ENCODE assay signal across 18 cellular contexts in the genomic region with DNA sequence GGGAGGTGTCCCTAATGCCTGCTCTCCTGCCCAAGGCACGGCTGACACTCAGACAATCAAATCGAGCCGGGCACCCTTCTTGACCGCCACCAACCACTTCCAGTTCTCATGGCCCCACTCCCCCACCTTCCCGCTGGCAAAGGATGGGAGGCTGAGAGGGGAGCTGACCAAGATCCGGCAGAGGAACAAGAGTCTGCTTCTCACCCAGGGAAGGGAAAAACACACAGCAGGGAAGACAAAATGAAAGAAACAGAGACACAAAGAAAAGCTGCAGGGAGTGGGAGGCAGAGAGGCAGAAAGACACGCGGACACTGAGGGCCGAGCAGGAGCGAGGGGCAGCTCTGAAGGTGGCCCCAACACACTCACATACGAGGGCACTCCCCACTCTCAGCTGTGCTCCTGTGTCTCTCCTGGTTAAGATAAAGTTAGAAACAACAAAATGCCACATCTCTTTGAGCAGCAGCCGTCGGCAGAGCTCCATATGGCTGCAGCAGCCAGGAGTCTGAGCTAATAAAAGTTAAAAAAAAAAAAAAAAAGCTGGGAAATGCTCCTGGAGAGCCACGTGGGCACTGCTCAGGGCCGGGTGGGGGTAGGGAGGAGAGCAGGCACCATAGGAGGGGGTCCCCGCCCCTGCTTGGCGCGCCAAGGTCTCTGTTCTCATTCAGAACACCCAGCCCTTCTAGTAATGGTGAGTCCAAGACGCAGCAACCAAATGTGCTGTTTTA. TPM values are rescaled to one million over a fixed set of nuclear protein-coding genes. Genes with fewer than 3 reads are reported as not detected.
DNase-seq lines count a peak whose midpoint lies in the region; ATAC-seq and TF ChIP-seq lines count a peak whose summit lies in the region.
"Had no signal": no experiment of that assay in that cellular context is flagged by ENCODE, and none has a peak within 500 bp of the region (broad histone marks: within the 10 kb centered on the region; RNA-seq: fewer than 3 reads in every experiment).

No MANE protein-coding gene starts in this region.

- in situ Hi-C loops in gastrocnemius medialis (cut with MboI; ENCODE audit: low sequenced_read_pairs in 4 of 4) = no loop called here

- H3K9ac ChIP-seq in endodermal cell (ENCODE audit: extremely low read depth, low read length, poor library complexity, severe bottlenecking) (no peak overlapping the region), neuronal stem cell (ENCODE audit: low read depth, low read length, poor library complexity) (no peak overlapping the region)

- no peak overlapping the region for H2BK12ac ChIP-seq in neuronal stem cell (ENCODE audit: low read length)

- no peak overlapping the region for H4K91ac ChIP-seq in neuronal stem cell (ENCODE audit: low read depth, low read length, poor library complexity)

- DNase-seq in NCI-H2171 (lab: John Stamatoyannopoulos, UW) = peak; percentile 76
- DNase-seq in endodermal cell = peak; percentile 80
- no peak for DNase-seq in neuronal stem cell (ENCODE audit: low spot score)
- DNase-seq in cardiac septum (ENCODE audit: low spot score) = no peak
- no peak for DNase-seq in gastrocnemius medialis
- DNase-seq: activated CD4-positive, CD25-positive, alpha-beta regulatory T cell; activated CD8-positive, alpha-beta memory T cell treated with anti-CD3 and anti-CD28 coated beads, Interleukin-2, amount 50 U/mL, for 4 hours; activated naive CD4-positive, alpha-beta T cell treated with anti-CD3 and anti-CD28 coated beads, Interleukin-2, amount 50 U/mL, for 16 hours; AML-193; cerebellar nuclear complex; DMS53; esophagus squamous epithelium; thyroid gland had no signal

- ATAC-seq in gastrocnemius medialis = no peak
- no peak for ATAC-seq in GM18858 (IDR thresholded peaks at IDR 0.05; ENCODE audit: unreplicated experiment)
- no peak for ATAC-seq in HG03571 (IDR thresholded peaks at IDR 0.05; ENCODE audit: unreplicated experiment)

- peaks cover 12% of the 10 kb centered on the region for H3K27me3 Mint-ChIP-seq in endodermal cell (ENCODE audit: insufficient read depth)

- H3K4me2 ChIP-seq in neuronal stem cell (ENCODE audit: insufficient read depth, low read length, poor library complexity, severe bottlenecking) = no peak overlapping the region

- intact Hi-C loops in cardiac septum (cut with DNase I) = no loop called here
- intact Hi-C loops in gastrocnemius medialis (cut with DNase I; ENCODE audit: low total_unique reads) = loop anchor here (5.0 kb wide), 1 partner anchor 42 kb away; no protein-coding TSS in a partner anchor

- H2AFZ ChIP-seq in neuronal stem cell (ENCODE audit: low read length) = peak overlapping the region; percentile 76

- 42 to 51% methylated on average over 6 to 18 of the region's 19 CpGs for WGBS in endodermal cell (ENCODE audit: insufficient coverage in 1 of 2, insufficient read length in 1 of 2), 2 experiments
- no CpG with 5 or more reads among the region's 19 CpGs for WGBS in neuronal stem cell (ENCODE audit: extremely low coverage in 2 of 2, insufficient read length in 2 of 2, insufficient replicate concordance in 1 of 2), 2 donors

- peaks cover 38% of the 10 kb centered on the region for H3K4me1 Mint-ChIP-seq in endodermal cell
- H3K4me1 Mint-ChIP-seq: memory B cell had no signal

- no peaks in the 10 kb centered on the region for H3K27me3 ChIP-seq in endodermal cell (ENCODE audit: control insufficient read depth, insufficient read depth, low read length, poor library complexity, severe bottlenecking)
- peaks cover 0 to 2% (median 0%) of the 10 kb centered on the region in 3 experiments for H3K27me3 ChIP-seq in neuronal stem cell (ENCODE audit: control insufficient read depth in 3 of 3, insufficient read depth in 3 of 3, low read depth in 1 of 3, low read length in 3 of 3)
- no peaks in the 10 kb centered on the region for H3K27me3 ChIP-seq in gastrocnemius medialis
- H3K27me3 ChIP-seq: ovary, thyroid gland had no signal

- H2BK15ac ChIP-seq in neuronal stem cell (ENCODE audit: low read length) = no peak overlapping the region

- H3K9me3 Mint-ChIP-seq in endodermal cell = no peaks in the 10 kb centered on the region
- H3K9me3 Mint-ChIP-seq: memory B cell had no signal

- H4K8ac ChIP-seq in neuronal stem cell (ENCODE audit: low read depth, low read length) = no peak overlapping the region

- no peak overlapping the region for H2AK5ac ChIP-seq in neuronal stem cell (ENCODE audit: low read depth, low read length)

- no peak for TF ChIP-seq POLR2A in gastrocnemius medialis (IDR thresholded peaks at IDR 0.05)

- H3K4ac ChIP-seq in neuronal stem cell (ENCODE audit: low read length) = no peak overlapping the region

- peak overlapping the region; percentile 40 for H3K4me3 Mint-ChIP-seq in endodermal cell
- H3K4me3 Mint-ChIP-seq: memory B cell had no signal

- H3K14ac ChIP-seq in neuronal stem cell (ENCODE audit: low read length) = no peak overlapping the region

- H3K27ac Mint-ChIP-seq in endodermal cell = peak overlapping the region; percentile 67
- H3K27ac Mint-ChIP-seq: memory B cell had no signal

- no peak overlapping the region for H3K23ac ChIP-seq in neuronal stem cell (ENCODE audit: low read depth, low read length, poor library complexity)

- H3K36me3 Mint-ChIP-seq in endodermal cell (ENCODE audit: low read depth) = no peaks in the 10 kb centered on the region
- H3K36me3 Mint-ChIP-seq: memory B cell had no signal

- H2BK120ac ChIP-seq in neuronal stem cell (ENCODE audit: low read depth, low read length) = no peak overlapping the region

- peaks cover 14% of the 10 kb centered on the region for H3K4me1 ChIP-seq in endodermal cell (ENCODE audit: control insufficient read depth, insufficient read depth, low read length)
- peaks cover 25 to 45% of the 10 kb centered on the region in 2 donors for H3K4me1 ChIP-seq in neuronal stem cell (ENCODE audit: control insufficient read depth in 2 of 2, insufficient read depth in 1 of 2, low read depth in 1 of 2, low read length in 2 of 2)
- H3K4me1 ChIP-seq in gastrocnemius medialis = peaks cover 21 to 29% of the 10 kb centered on the region in 2 donors

- H3K79me1 ChIP-seq in neuronal stem cell (ENCODE audit: low read depth, low read length) = no peaks in the 10 kb centered on the region

- no peak overlapping the region for H3K4me3 ChIP-seq in endodermal cell (ENCODE audit: low read length)
- H3K4me3 ChIP-seq in neuronal stem cell (ENCODE audit: low read length in 2 of 2) = peak overlapping the region in 1 of 2 donors; percentile 14
- H3K4me3 ChIP-seq in gastrocnemius medialis = no peak overlapping the region
- H3K4me3 ChIP-seq: esophagus squamous epithelium, ovary, thyroid gland had no signal

- H2BK5ac ChIP-seq in neuronal stem cell (ENCODE audit: low read length) = no peak overlapping the region

- TF ChIP-seq CTCF in C4-2B (conservative IDR thresholded peaks at IDR 0.05) (no peak), endodermal cell (conservative IDR thresholded peaks at IDR 0.05) (no peak), gastrocnemius medialis (IDR thresholded peaks at IDR 0.05 in 4 of 5, conservative IDR thresholded peaks at IDR 0.05 in 1 of 5) (no peak)

- no peaks in the 10 kb centered on the region for H3K36me3 ChIP-seq in endodermal cell (ENCODE audit: control insufficient read depth, insufficient read depth, low read length)
- no peaks in the 10 kb centered on the region for H3K36me3 ChIP-seq in neuronal stem cell (replicated peaks in 1 of 2; ENCODE audit: control insufficient read depth in 2 of 2, insufficient read depth in 2 of 2, low read length in 2 of 2)
- H3K36me3 ChIP-seq in gastrocnemius medialis = no peaks in the 10 kb centered on the region
- H3K36me3 ChIP-seq: esophagus squamous epithelium, ovary, thyroid gland had no signal

- H3K27ac ChIP-seq in C4-2B = peak overlapping the region; percentile 12; the same call in 1 of the 2 replicates
- peak overlapping the region; percentile 78 for H3K27ac ChIP-seq in endodermal cell (ENCODE audit: low read depth, low read length)
- no peak overlapping the region for H3K27ac ChIP-seq in neuronal stem cell (replicated peaks; ENCODE audit: low read length)
- no peak overlapping the region for H3K27ac ChIP-seq in gastrocnemius medialis
- H3K27ac ChIP-seq: ovary, thyroid gland had no signal

- H3K18ac ChIP-seq in neuronal stem cell (ENCODE audit: low read length) = peak overlapping the region; percentile 81

- H3K9me3 ChIP-seq in endodermal cell (ENCODE audit: control insufficient read depth, low read length) (no peaks in the 10 kb centered on the region), neuronal stem cell (replicated peaks in 1 of 2; ENCODE audit: control insufficient read depth in 2 of 2, insufficient read depth in 1 of 2, low read depth in 1 of 2, low read length in 2 of 2) (no peaks in the 10 kb centered on the region), gastrocnemius medialis (no peaks in the 10 kb centered on the region)
- H3K9me3 ChIP-seq: esophagus squamous epithelium, ovary, thyroid gland had no signal

RNA-seq across cellular contexts. Expression of a gene that starts 7.4 kb away (rescaled TPM):
- total RNA-seq in endodermal cell = 1 to 10 TPM; 3.2 to 5.0 TPM
- polyA plus RNA-seq in endodermal cell (2013, experiment 1 of 2) = 6.6 TPM
- 5.7 TPM for polyA plus RNA-seq in endodermal cell (2013, experiment 2 of 2)
- polyA plus RNA-seq in neuronal stem cell (2013, experiment 1 of 2) = 2.7 TPM
- 2.6 TPM for polyA plus RNA-seq in neuronal stem cell (2013, experiment 2 of 2)
- 1.4 TPM for total RNA-seq in cardiac septum
- under 1 TPM in 2 of 4 donors, not detected in 2; 0.34 to 0.80 TPM for total RNA-seq in gastrocnemius medialis

Comparison
In these comparisons a context has a peak if more than half of its experiments do, and no peak if none do; other contexts are left out.
1. H3K27ac ChIP-seq: peak in C4-2B (single experiment) and endodermal cell (single experiment); none in neuronal stem cell (single experiment) and gastrocnemius medialis (0 of 4).
2. DNase-seq: peak in NCI-H2171 (single experiment) and endodermal cell (single experiment); none in neuronal stem cell (single experiment), cardiac septum (single experiment) and gastrocnemius medialis (0 of 2).